Comparison of ENCODE assay signal across 8 cellular contexts in the genomic region with DNA sequence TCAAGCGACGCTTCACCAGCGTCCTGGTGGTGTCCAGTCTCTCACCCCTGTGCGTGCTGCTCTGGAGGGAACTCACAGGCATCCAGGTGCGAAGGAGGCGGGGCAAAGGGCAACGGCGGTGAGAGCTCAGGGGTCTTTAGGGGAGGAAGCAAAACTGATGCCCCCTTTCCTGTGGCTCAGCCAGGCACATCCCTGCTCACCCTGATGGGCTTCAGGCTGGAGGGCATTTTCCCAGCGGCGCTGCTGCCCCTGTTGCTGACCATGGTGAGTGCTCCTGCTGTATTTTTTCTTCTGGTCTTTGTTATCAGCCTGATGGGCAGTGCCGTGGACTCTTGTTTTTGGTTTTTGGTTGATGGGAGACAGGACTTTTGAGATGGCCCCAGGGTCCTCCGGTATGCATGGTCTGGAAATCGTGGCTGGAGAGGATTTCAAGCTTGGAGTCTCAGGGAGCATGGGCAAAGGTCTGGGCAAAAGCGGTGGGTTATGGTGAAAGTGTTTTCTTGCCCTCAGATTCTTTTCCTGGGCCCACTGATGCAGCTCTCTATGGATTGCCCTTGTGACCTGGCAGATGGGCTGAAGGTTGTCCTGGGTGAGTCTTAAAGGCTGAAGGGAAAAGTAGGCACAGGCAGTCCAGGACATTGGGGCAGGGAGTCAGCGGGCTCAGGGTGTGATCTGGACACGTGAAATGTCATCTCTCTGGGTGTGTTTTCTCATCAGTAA. TPM values are rescaled to one million over a fixed set of nuclear protein-coding genes. Genes with fewer than 3 reads are reported as not detected.
DNase-seq lines count a peak whose midpoint lies in the region; TF ChIP-seq lines count a peak whose summit lies in the region.

No MANE protein-coding gene starts in this region.

- 13 to 20% methylated on average over 13 to 16 of the region's 16 CpGs for WGBS in endodermal cell (ENCODE audit: insufficient coverage in 1 of 2, insufficient read length in 1 of 2), 2 experiments

- H3K79me2 ChIP-seq in OCI-LY3 (ENCODE audit: low read length), result peaks cover 47% of the 10 kb centered on the region

- peak overlapping the region; percentile 48; the same call in 1 of the 2 replicates for H2AFZ ChIP-seq in OCI-LY3 (ENCODE audit: low read depth, low read length)

- no peaks in the 10 kb centered on the region for H3K27me3 Mint-ChIP-seq in endodermal cell (ENCODE audit: insufficient read depth)
- H3K27me3 Mint-ChIP-seq in osteocyte (ENCODE audit: unreplicated experiment), result no peaks in the 10 kb centered on the region

- H3K9ac ChIP-seq in OCI-LY3 (ENCODE audit: low read length), result peak overlapping the region; percentile 76
- H3K9ac ChIP-seq in endodermal cell (ENCODE audit: extremely low read depth, low read length, poor library complexity, severe bottlenecking), result peak overlapping the region; percentile 90

- peak overlapping the region; percentile 92 for H3K4me2 ChIP-seq in OCI-LY3 (ENCODE audit: low read length)

- H3K4me1 Mint-ChIP-seq in endodermal cell (peaks cover 13% of the 10 kb centered on the region), osteocyte (ENCODE audit: unreplicated experiment) (peaks cover 32% of the 10 kb centered on the region)

- H3K27ac Mint-ChIP-seq in endodermal cell (peak overlapping the region; percentile 83), osteocyte (ENCODE audit: unreplicated experiment) (peak overlapping the region; percentile 91)

- H4K20me1 ChIP-seq in OCI-LY3 (ENCODE audit: insufficient read depth, low read length), result no peaks in the 10 kb centered on the region

- H3K4me3 ChIP-seq in OCI-LY3 (ENCODE audit: low read length) (peak overlapping the region; percentile 83), endodermal cell (ENCODE audit: low read length) (peak overlapping the region; percentile 94)

- peaks cover 18% of the 10 kb centered on the region for H3K4me1 ChIP-seq in OCI-LY3 (ENCODE audit: low read length)
- peaks cover 8% of the 10 kb centered on the region for H3K4me1 ChIP-seq in endodermal cell (ENCODE audit: control insufficient read depth, insufficient read depth, low read length)

- H3K27me3 ChIP-seq in OCI-LY3 (ENCODE audit: low read depth, low read length) (no peaks in the 10 kb centered on the region), endodermal cell (ENCODE audit: control insufficient read depth, insufficient read depth, low read length, poor library complexity, severe bottlenecking) (no peaks in the 10 kb centered on the region)

- H3K36me3 ChIP-seq in OCI-LY3 (replicated peaks; ENCODE audit: low read depth, low read length), result peaks cover 30% of the 10 kb centered on the region
- H3K36me3 ChIP-seq in endodermal cell (ENCODE audit: control insufficient read depth, insufficient read depth, low read length), result peaks cover 35% of the 10 kb centered on the region

- peak overlapping the region; percentile 42; the same call in 1 of the 2 replicates for H3K27ac ChIP-seq in OCI-LY3 (ENCODE audit: low read length)
- H3K27ac ChIP-seq in endodermal cell (ENCODE audit: low read depth, low read length), result peak overlapping the region; percentile 42

- no peaks in the 10 kb centered on the region for H3K9me3 Mint-ChIP-seq in endodermal cell
- H3K9me3 Mint-ChIP-seq in osteocyte (ENCODE audit: unreplicated experiment), result no peaks in the 10 kb centered on the region

- H3K4me3 Mint-ChIP-seq in endodermal cell (peak overlapping the region; percentile 86), osteocyte (ENCODE audit: unreplicated experiment) (peak overlapping the region; percentile 93)

- no peak for TF ChIP-seq CTCF in OCI-LY3 (IDR thresholded peaks at IDR 0.05; ENCODE audit: low read depth, low read length)
- no peak for TF ChIP-seq CTCF in endodermal cell (conservative IDR thresholded peaks at IDR 0.05)
- TF ChIP-seq CTCF in osteocyte (IDR thresholded peaks at IDR 0.05), result no peak

- DNase-seq in D341Med (ENCODE audit: low spot score), result peak; percentile 6
- DNase-seq in endodermal cell, result peak; percentile 29
- DNase-seq in osteocyte (ENCODE audit: extremely low spot score, unreplicated experiment), result no peak
- DNase-seq in effector CD4-positive, alpha-beta T cell, result no peak
- DNase-seq in ecto neural progenitor cell (ENCODE audit: low spot score), result no peak
- DNase-seq in NCI-H2107 treated with DMSO at 0.1 percent for 48 hours (lab: John Stamatoyannopoulos, UW; ENCODE audit: unreplicated experiment), result no peak
- no peak for DNase-seq in H4 (ENCODE audit: low spot score)

- peaks cover 20% of the 10 kb centered on the region for H3K36me3 Mint-ChIP-seq in endodermal cell (ENCODE audit: low read depth)
- peaks cover 13% of the 10 kb centered on the region for H3K36me3 Mint-ChIP-seq in osteocyte (ENCODE audit: unreplicated experiment)

- H3K9me3 ChIP-seq in OCI-LY3 (ENCODE audit: insufficient read depth, low read length) (no peaks in the 10 kb centered on the region), endodermal cell (ENCODE audit: control insufficient read depth, low read length) (no peaks in the 10 kb centered on the region)

RNA-seq across cellular contexts. Expression of gene RCE1, which starts 0.7 kb away (rescaled TPM):
- 10 to 100 TPM; 34.5 to 37.5 TPM for total RNA-seq in endodermal cell
- 21.4 TPM for polyA plus RNA-seq in endodermal cell (2013, experiment 1 of 2)
- polyA plus RNA-seq in endodermal cell (2013, experiment 2 of 2), result 21.2 TPM
- 20.3 and 21.3 TPM in 2 replicates for total RNA-seq in osteocyte
- total RNA-seq in H4 (2014; rRNA removed; shearing (Covaris generic)), result 23.5 and 27.5 TPM in 2 replicates

RNA-seq across cellular contexts. Expression of gene LRFN4, which starts 12.9 kb away (rescaled TPM):
- total RNA-seq in endodermal cell (10 to 100 TPM; 23.2 to 26.2 TPM), osteocyte (41.7 and 45.0 TPM in 2 replicates)
- 27.8 TPM for polyA plus RNA-seq in endodermal cell (2013, experiment 1 of 2)
- 24.3 TPM for polyA plus RNA-seq in endodermal cell (2013, experiment 2 of 2)
- total RNA-seq in H4 (2014; rRNA removed; shearing (Covaris generic)), result 4.7 and 12.4 TPM in 2 replicates

Comparison
In these comparisons a context has a peak if more than half of its experiments do, and no peak if none do; other contexts are left out.
1. DNase-seq: peak in D341Med (single experiment) and endodermal cell (single experiment); none in osteocyte (single experiment), effector CD4-positive, alpha-beta T cell (single experiment), ecto neural progenitor cell (single experiment), NCI-H2107 treated with DMSO at 0.1 percent for 48 hours (single experiment) and H4 (single experiment).